In genomic region chr4:57109847-57110634, GRCh38 we compare ENCODE assay signal across 8 cellular contexts. TPM values are rescaled to one million over a fixed set of nuclear protein-coding genes. Genes with fewer than 3 reads are reported as not detected.
A peak's percentile ranks its signal among the peaks of the same experiment; 100 is the strongest.
DNase-seq lines count a peak whose midpoint lies in the region; ATAC-seq and TF ChIP-seq lines count a peak whose summit lies in the region.

Gene IGFBP7, minus strand, starts transcription at chr4:57110385. Its CDS starts 34 bp downstream, at chr4:57110351.

- H3K4me1 ChIP-seq in effector memory CD4-positive, alpha-beta T cell (ENCODE audit: control insufficient read depth, insufficient read depth, low read length, poor library complexity, severe bottlenecking), result no peaks in the 10 kb centered on the region

- no peaks in the 10 kb centered on the region for H3K9me3 ChIP-seq in effector memory CD4-positive, alpha-beta T cell (ENCODE audit: control insufficient read depth, low read length)

- H3K4me3 ChIP-seq in effector memory CD4-positive, alpha-beta T cell (ENCODE audit: insufficient read depth, low read depth, low read length, poor library complexity, severe bottlenecking), result peak within 1 kb of the TSS; percentile 23
- peak within 1 kb of the TSS; percentile 85 for H3K4me3 ChIP-seq in lower leg skin (ENCODE audit: low read depth, poor library complexity, severe bottlenecking)

- ATAC-seq in HG02610 (IDR thresholded peaks at IDR 0.05; ENCODE audit: unreplicated experiment), result peak; percentile 38

- TF ChIP-seq CTCF in RWPE1 (conservative IDR thresholded peaks at IDR 0.05; ENCODE audit: low read depth), result no peak
- TF ChIP-seq CTCF in lower leg skin (IDR thresholded peaks at IDR 0.05), result no peak
- no peak for TF ChIP-seq CTCF in subcutaneous adipose tissue (IDR thresholded peaks at IDR 0.05; ENCODE audit: low read depth)

- CTCF ChIA-PET in RWPE1 (lab: Yijun Ruan, JAX), result interaction anchor here (0.6 to 1.5 kb wide), 2 partner anchors 54 to 72 kb away, joined by 3 to 6 read pairs; no protein-coding TSS in a partner anchor

- WGBS in lower leg skin, 2 donors, result 0% methylated on average over 25 to 34 of the region's 101 CpGs

- peaks cover 9% of the 10 kb centered on the region for H3K27me3 ChIP-seq in effector memory CD4-positive, alpha-beta T cell (replicated peaks; ENCODE audit: control insufficient read depth, insufficient read depth, low read length, poor library complexity, severe bottlenecking)

- H3K36me3 ChIP-seq in effector memory CD4-positive, alpha-beta T cell (ENCODE audit: control insufficient read depth, insufficient read depth, low read length), result no peaks in the 10 kb centered on the region

- DNase-seq in DMS79 treated with DMSO at 0.1 percent for 48 hours (lab: John Stamatoyannopoulos, UW) (peak; percentile 6), DMS79 (lab: John Stamatoyannopoulos, UW) (no peak), RWPE1 (ENCODE audit: low spot score) (peak; percentile 69), lower leg skin (ENCODE audit: low spot score in 2 of 2) (peak in 1 of 2 donors; percentile 87), COLO829 (ENCODE audit: low spot score) (no peak)
- DNase-seq in effector memory CD4-positive, alpha-beta T cell, result no peak

- peak within 1 kb of the TSS; percentile 90 for H3K27ac ChIP-seq in RWPE1
- no peak within 1 kb of the TSS for H3K27ac ChIP-seq in effector memory CD4-positive, alpha-beta T cell (ENCODE audit: insufficient read depth, low read length, poor library complexity, severe bottlenecking)

- no peak for TF ChIP-seq POLR2A in lower leg skin (IDR thresholded peaks at IDR 0.05)

- POLR2A ChIA-PET in RWPE1 (lab: Yijun Ruan, JAX; ENCODE audit: low non-redundant PET), result no interaction called here

- intact Hi-C loops in lower leg skin (cut with DNase I; ENCODE audit: low total_unique reads), result no loop called here

RNA-seq across cellular contexts. Expression of gene IGFBP7, which starts in this region (rescaled TPM):
- total RNA-seq in lower leg skin (100 to 1,000 TPM; 122 to 324 (median 168) TPM), subcutaneous adipose tissue (100 to 1,000 TPM; 297 to 713 (median 515) TPM)

Comparison
In these comparisons a context has a peak if more than half of its experiments do, and no peak if none do; other contexts are left out.
1. DNase-seq: peak in DMS79 treated with DMSO at 0.1 percent for 48 hours (single experiment) and RWPE1 (single experiment); none in DMS79 (single experiment), effector memory CD4-positive, alpha-beta T cell (0 of 3) and COLO829 (single experiment).